ENCODE assay signal across 25 cellular contexts in genomic region chr11:86773009-86773408, GRCh38.
"Had no signal": no experiment of that assay in that cellular context is flagged by ENCODE, and none has a peak within 500 bp of the region (broad histone marks: within the 10 kb centered on the region; RNA-seq: fewer than 3 reads in every experiment).

No MANE protein-coding gene starts in this region.

- H3K4me3 ChIP-seq: coronary artery, esophagus squamous epithelium, heart right ventricle, lung, right atrium auricular region, testis, tibial artery had no signal

- DNase-seq: dermis blood vessel endothelial cell; effector memory CD8-positive, alpha-beta T cell; erythroblast; esophagus squamous epithelium; foreskin melanocyte; glutamatergic neuron; heart right ventricle; hippocampal formation; naive thymus-derived CD4-positive, alpha-beta T cell; stimulated activated CD4-positive, alpha-beta T cell treated with anti-CD3 and anti-CD28 coated beads, Interleukin-2, amount 100 ng/mL, for 24 hours; stimulated activated CD4-positive, alpha-beta T cell treated with anti-CD3 and anti-CD28 coated beads, Interleukin-4, amount 100 ng/mL, for 24 hours; stimulated activated naive CD4-positive, alpha-beta T cell treated with Interleukin-2 at 50 U/mL for 16 hours; substantia nigra; testis; tibial artery had no signal

- H3K9ac ChIP-seq: parathyroid adenoma had no signal

- H3K4me3 Mint-ChIP-seq: effector memory CD8-positive, alpha-beta T cell; memory B cell; naive thymus-derived CD4-positive, alpha-beta T cell; stimulated activated effector memory CD8-positive, alpha-beta T cell treated with anti-CD3 and anti-CD28 coated beads, Interleukin-12 subunit alpha, Interleukin-12 subunit beta, amount 100 ng/mL, for 72 hours; type B pancreatic cell had no signal

- H3K27ac Mint-ChIP-seq: effector memory CD8-positive, alpha-beta T cell; memory B cell; naive thymus-derived CD4-positive, alpha-beta T cell; progenitor cell of endocrine pancreas; stimulated activated effector memory CD8-positive, alpha-beta T cell treated with anti-CD3 and anti-CD28 coated beads, Interleukin-12 subunit alpha, Interleukin-12 subunit beta, amount 100 ng/mL, for 72 hours; type B pancreatic cell had no signal

- H3K9me3 Mint-ChIP-seq: effector memory CD8-positive, alpha-beta T cell; stimulated activated effector memory CD8-positive, alpha-beta T cell treated with anti-CD3 and anti-CD28 coated beads, Interleukin-12 subunit alpha, Interleukin-12 subunit beta, amount 100 ng/mL, for 72 hours; type B pancreatic cell had no signal

- H3K36me3 Mint-ChIP-seq: memory B cell; naive thymus-derived CD4-positive, alpha-beta T cell; stimulated activated effector memory CD8-positive, alpha-beta T cell treated with anti-CD3 and anti-CD28 coated beads, Interleukin-12 subunit alpha, Interleukin-12 subunit beta, amount 100 ng/mL, for 72 hours; type B pancreatic cell had no signal

- H3K36me3 ChIP-seq: esophagus squamous epithelium, heart right ventricle, neutrophil, right atrium auricular region, tibial artery had no signal

- H3K9me3 ChIP-seq: esophagus squamous epithelium, heart right ventricle, neutrophil, right atrium auricular region, testis, tibial artery had no signal

- H3K27ac ChIP-seq: coronary artery, esophagus squamous epithelium, heart right ventricle, neutrophil, parathyroid adenoma, right atrium auricular region, testis, tibial artery had no signal

- H3K4me1 Mint-ChIP-seq: memory B cell; naive thymus-derived CD4-positive, alpha-beta T cell; stimulated activated effector memory CD8-positive, alpha-beta T cell treated with anti-CD3 and anti-CD28 coated beads, Interleukin-12 subunit alpha, Interleukin-12 subunit beta, amount 100 ng/mL, for 72 hours had no signal

- H3K27me3 Mint-ChIP-seq: progenitor cell of endocrine pancreas, type B pancreatic cell had no signal

- H3K27me3 ChIP-seq: esophagus squamous epithelium, heart right ventricle, neutrophil, right atrium auricular region, testis, tibial artery had no signal

- ATAC-seq: effector memory CD8-positive, alpha-beta T cell; heart right ventricle; sciatic nerve; stimulated activated effector memory CD8-positive, alpha-beta T cell treated with anti-CD3 and anti-CD28 coated beads, Interleukin-12 subunit alpha, Interleukin-12 subunit beta, amount 100 ng/mL, for 72 hours had no signal
